Comparison of ENCODE assay signal across 8 cellular contexts in genomic region chr17:28228109-28228840, GRCh38.
A peak's percentile ranks its signal among the peaks of the same experiment; 100 is the strongest.
DNase-seq lines count a peak whose midpoint lies in the region; ATAC-seq and TF ChIP-seq lines count a peak whose summit lies in the region.

No MANE protein-coding gene starts in this region.

- peak overlapping the region; percentile 55 for H2BK120ac ChIP-seq in trophoblast cell (ENCODE audit: insufficient read depth, low read length, poor library complexity)

- TF ChIP-seq POLR2A in esophagus squamous epithelium (IDR thresholded peaks at IDR 0.05), result no peak

- no peaks in the 10 kb centered on the region for H4K20me1 ChIP-seq in GM23338 (replicated peaks; ENCODE audit: insufficient read depth)

- H3K79me2 ChIP-seq in GM23338 (replicated peaks; ENCODE audit: insufficient read depth), result no peaks in the 10 kb centered on the region
- peaks cover 5% of the 10 kb centered on the region for H3K79me2 ChIP-seq in trophoblast cell (ENCODE audit: control insufficient read depth, insufficient read depth, low read length, poor library complexity)

- H2AFZ ChIP-seq in GM23338 (peak overlapping the region; percentile 96), trophoblast cell (ENCODE audit: insufficient read depth, low read length, poor library complexity) (peak overlapping the region; percentile 9)

- H3K27me3 Mint-ChIP-seq in GM23338 (ENCODE audit: insufficient read depth, low read depth, poor library complexity), result peaks cover 20% of the 10 kb centered on the region

- H3K27ac Mint-ChIP-seq in GM23338, result peak overlapping the region; percentile 99

- H3K27ac ChIP-seq in GM23338 (ENCODE audit: low read depth) (peak overlapping the region; percentile 95), esophagus squamous epithelium (no peak overlapping the region), trophoblast cell (ENCODE audit: low read depth, low read length) (peak overlapping the region; percentile 7)

- peak overlapping the region; percentile 16 for H2AK5ac ChIP-seq in trophoblast cell (ENCODE audit: low read length)

- no peaks in the 10 kb centered on the region for H3F3A ChIP-seq in GM23338 (replicated peaks; ENCODE audit: low read depth)

- peaks cover 7% of the 10 kb centered on the region for H3K36me3 Mint-ChIP-seq in GM23338 (ENCODE audit: low read depth)

- H3K79me1 ChIP-seq in trophoblast cell (ENCODE audit: low read length), result peaks cover 23% of the 10 kb centered on the region

- no peak overlapping the region for H3K9ac ChIP-seq in trophoblast cell (ENCODE audit: low read length)

- peak overlapping the region; percentile 72 for H2BK12ac ChIP-seq in trophoblast cell (ENCODE audit: low read length)

- H3K4me1 Mint-ChIP-seq in GM23338, result peaks cover 26% of the 10 kb centered on the region

- H3K36me3 ChIP-seq in GM23338 (ENCODE audit: insufficient read depth) (no peaks in the 10 kb centered on the region), esophagus squamous epithelium (no peaks in the 10 kb centered on the region), trophoblast cell (ENCODE audit: control insufficient read depth in 1 of 2, insufficient read depth in 2 of 2, low read length in 2 of 2) (no peaks in the 10 kb centered on the region)

- H4K91ac ChIP-seq in trophoblast cell (ENCODE audit: low read depth, low read length), result peak overlapping the region; percentile 76

- H3K9me3 Mint-ChIP-seq in GM23338, result peaks cover 5% of the 10 kb centered on the region; the same call in 2 of the 3 replicates

- peak overlapping the region; percentile 17 for H4K12ac ChIP-seq in trophoblast cell (ENCODE audit: low read depth, low read length)

- H3K27me3 ChIP-seq in GM23338 (ENCODE audit: insufficient read depth) (no peaks in the 10 kb centered on the region), esophagus squamous epithelium (peaks cover 0 to 55% (median 5%) of the 10 kb centered on the region in 4 donors), trophoblast cell (ENCODE audit: insufficient read depth, low read length) (no peaks in the 10 kb centered on the region)

- no peak overlapping the region for H3K23ac ChIP-seq in trophoblast cell (ENCODE audit: low read length)

- H4K8ac ChIP-seq in trophoblast cell (ENCODE audit: low read depth, low read length), result peak overlapping the region; percentile 63

- H3K4me3 ChIP-seq in GM23338 (peak overlapping the region; percentile 81), esophagus squamous epithelium (peak overlapping the region; percentile 34 to 62 (median 43)), trophoblast cell (ENCODE audit: low read depth, low read length) (peak overlapping the region; percentile 69)

- H3K4ac ChIP-seq in trophoblast cell (ENCODE audit: low read depth, low read length), result peak overlapping the region; percentile 9

- peak overlapping the region; percentile 31 for H2BK5ac ChIP-seq in trophoblast cell (ENCODE audit: low read depth, low read length, poor library complexity)

- H3K4me2 ChIP-seq in GM23338 (peak overlapping the region; percentile 88), trophoblast cell (ENCODE audit: low read length) (peak overlapping the region; percentile 77)

- peak overlapping the region; percentile 55 for H3K18ac ChIP-seq in trophoblast cell (ENCODE audit: low read length)

- DNase-seq in GM23338 (ENCODE audit: low spot score) (peak; percentile 70), SKM-1 (lab: John Stamatoyannopoulos, UW; ENCODE audit: unreplicated experiment) (peak; percentile 46), esophagus squamous epithelium (lab: John Stamatoyannopoulos, UW) (no peak), trophoblast cell (peak in 1 of 2 donors; percentile 21), NCI-H2227 treated with DMSO at 0.1 percent for 48 hours (lab: John Stamatoyannopoulos, UW) (no peak), T-helper 9 cell (no peak)

- 13 to 30% methylated on average over 8 to 14 of the region's 22 CpGs for WGBS in esophagus squamous epithelium, 2 donors
- no CpG with 5 or more reads among the region's 22 CpGs for WGBS in trophoblast cell (ENCODE audit: extremely low coverage, insufficient coverage, insufficient read length)

- peak overlapping the region; percentile 94 for H3K4me3 Mint-ChIP-seq in GM23338

- ATAC-seq in GM23338, result peak; percentile 62
- ATAC-seq in HG03095 (IDR thresholded peaks at IDR 0.05; ENCODE audit: unreplicated experiment), result no peak
- no peak for ATAC-seq in HG03520 (IDR thresholded peaks at IDR 0.05; ENCODE audit: unreplicated experiment)

- no peaks in the 10 kb centered on the region for H3K9me2 ChIP-seq in GM23338 (ENCODE audit: insufficient read depth)

- TF ChIP-seq CTCF in GM23338 (conservative IDR thresholded peaks at IDR 0.05; ENCODE audit: low read depth in 2 of 2) (peak; percentile 28 to 50), esophagus squamous epithelium (IDR thresholded peaks at IDR 0.05) (peak in 1 of 6 experiments; percentile 17)

- peaks cover 13% of the 10 kb centered on the region; the same call in 1 of the 2 replicates for H3K4me1 ChIP-seq in GM23338 (ENCODE audit: insufficient read depth)
- H3K4me1 ChIP-seq in esophagus squamous epithelium, result peaks cover 11 to 21% (median 13%) of the 10 kb centered on the region in 3 donors
- H3K4me1 ChIP-seq in trophoblast cell (ENCODE audit: control insufficient read depth in 1 of 2, insufficient read depth in 2 of 2, low read length in 2 of 2), result peaks cover 30 to 34% of the 10 kb centered on the region in 2 experiments

- peak overlapping the region; percentile 41 for H3K14ac ChIP-seq in trophoblast cell (ENCODE audit: low read length)

- H3K9me3 ChIP-seq in esophagus squamous epithelium (no peaks in the 10 kb centered on the region), trophoblast cell (ENCODE audit: insufficient read depth, low read depth, low read length) (no peaks in the 10 kb centered on the region)

- intact Hi-C loops in esophagus squamous epithelium (cut with DNase I), result no loop called here

TF ChIP-seq in GM23338, 12 proteins besides CTCF, POLR2A, EP300 and RAD21:
- TF ChIP-seq REST (IDR thresholded peaks at IDR 0.05; ENCODE audit: unreplicated experiment), result peak; percentile 48
- TF ChIP-seq JUNB (IDR thresholded peaks at IDR 0.05; ENCODE audit: unreplicated experiment), result no peak

Comparison
In these comparisons a context has a peak if more than half of its experiments do, and no peak if none do; other contexts are left out.
1. DNase-seq: peak in GM23338 (single experiment) and SKM-1 (single experiment); none in esophagus squamous epithelium (single experiment), NCI-H2227 treated with DMSO at 0.1 percent for 48 hours (single experiment) and T-helper 9 cell (single experiment).
2. H3K27ac ChIP-seq: peak in GM23338 (single experiment) and trophoblast cell (single experiment); none in esophagus squamous epithelium (0 of 4).
3. Peak in every context shown above with its lines, with median percentiles within 50 percentile points of each other: H3K4me3 ChIP-seq.